Comparison of ENCODE assay signal across 2 cellular contexts in the genomic region with DNA sequence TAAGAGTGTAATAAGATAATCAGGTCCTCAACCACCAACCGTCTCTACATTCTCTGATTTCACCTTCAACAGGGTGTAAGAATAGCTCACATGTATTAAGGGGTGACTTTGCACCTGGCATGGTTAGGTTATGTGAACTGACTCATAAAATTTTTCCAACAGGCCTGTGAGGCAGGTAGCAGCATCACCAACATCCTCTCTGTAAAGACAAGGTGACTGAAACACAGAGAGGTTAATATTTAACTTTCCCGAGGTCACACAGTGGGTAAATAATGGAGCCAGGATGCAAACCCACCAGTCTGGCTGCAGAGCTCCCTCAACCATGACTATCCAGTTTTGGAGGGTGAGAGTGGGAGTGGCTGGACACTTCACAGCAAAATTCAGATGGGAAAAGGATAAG.
TF ChIP-seq lines count a peak whose summit lies in the region.

No MANE protein-coding gene starts in this region.

TF ChIP-seq in A549, 52 proteins besides CTCF, POLR2A, EP300 and RAD21 (continued from another document):
- TF ChIP-seq ELK1 (IDR thresholded peaks at IDR 0.05; ENCODE audit: low read depth, low read length) (no peak), CHD2 (IDR thresholded peaks at IDR 0.05; ENCODE audit: low read length, partially characterized antibody) (no peak), PBX3 (IDR thresholded peaks at IDR 0.05) (no peak), ZFP36 (IDR thresholded peaks at IDR 0.05; ENCODE audit: borderline replicate concordance, partially characterized antibody) (no peak), MAX (IDR thresholded peaks at IDR 0.05) (no peak)
- TF ChIP-seq, protein P1, sequence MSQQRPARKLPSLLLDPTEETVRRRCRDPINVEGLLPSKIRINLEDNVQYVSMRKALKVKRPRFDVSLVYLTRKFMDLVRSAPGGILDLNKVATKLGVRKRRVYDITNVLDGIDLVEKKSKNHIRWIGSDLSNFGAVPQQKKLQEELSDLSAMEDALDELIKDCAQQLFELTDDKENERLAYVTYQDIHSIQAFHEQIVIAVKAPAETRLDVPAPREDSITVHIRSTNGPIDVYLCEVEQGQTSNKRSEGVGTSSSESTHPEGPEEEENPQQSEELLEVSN (IDR thresholded peaks at IDR 0.05; ENCODE audit: borderline replicate concordance, low read depth) = no peak

TF ChIP-seq in HCT116, 20 proteins besides CTCF, POLR2A, EP300 and RAD21 (continued from another document):
- TF ChIP-seq, protein P2, sequence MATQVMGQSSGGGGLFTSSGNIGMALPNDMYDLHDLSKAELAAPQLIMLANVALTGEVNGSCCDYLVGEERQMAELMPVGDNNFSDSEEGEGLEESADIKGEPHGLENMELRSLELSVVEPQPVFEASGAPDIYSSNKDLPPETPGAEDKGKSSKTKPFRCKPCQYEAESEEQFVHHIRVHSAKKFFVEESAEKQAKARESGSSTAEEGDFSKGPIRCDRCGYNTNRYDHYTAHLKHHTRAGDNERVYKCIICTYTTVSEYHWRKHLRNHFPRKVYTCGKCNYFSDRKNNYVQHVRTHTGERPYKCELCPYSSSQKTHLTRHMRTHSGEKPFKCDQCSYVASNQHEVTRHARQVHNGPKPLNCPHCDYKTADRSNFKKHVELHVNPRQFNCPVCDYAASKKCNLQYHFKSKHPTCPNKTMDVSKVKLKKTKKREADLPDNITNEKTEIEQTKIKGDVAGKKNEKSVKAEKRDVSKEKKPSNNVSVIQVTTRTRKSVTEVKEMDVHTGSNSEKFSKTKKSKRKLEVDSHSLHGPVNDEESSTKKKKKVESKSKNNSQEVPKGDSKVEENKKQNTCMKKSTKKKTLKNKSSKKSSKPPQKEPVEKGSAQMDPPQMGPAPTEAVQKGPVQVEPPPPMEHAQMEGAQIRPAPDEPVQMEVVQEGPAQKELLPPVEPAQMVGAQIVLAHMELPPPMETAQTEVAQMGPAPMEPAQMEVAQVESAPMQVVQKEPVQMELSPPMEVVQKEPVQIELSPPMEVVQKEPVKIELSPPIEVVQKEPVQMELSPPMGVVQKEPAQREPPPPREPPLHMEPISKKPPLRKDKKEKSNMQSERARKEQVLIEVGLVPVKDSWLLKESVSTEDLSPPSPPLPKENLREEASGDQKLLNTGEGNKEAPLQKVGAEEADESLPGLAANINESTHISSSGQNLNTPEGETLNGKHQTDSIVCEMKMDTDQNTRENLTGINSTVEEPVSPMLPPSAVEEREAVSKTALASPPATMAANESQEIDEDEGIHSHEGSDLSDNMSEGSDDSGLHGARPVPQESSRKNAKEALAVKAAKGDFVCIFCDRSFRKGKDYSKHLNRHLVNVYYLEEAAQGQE (IDR thresholded peaks at IDR 0.05; ENCODE audit: low read depth) = no peak
- TF ChIP-seq ZFX (IDR thresholded peaks at IDR 0.05) = no peak
- TF ChIP-seq SP1 (IDR thresholded peaks at IDR 0.05; ENCODE audit: low read depth) = no peak
- TF ChIP-seq, protein P3, sequence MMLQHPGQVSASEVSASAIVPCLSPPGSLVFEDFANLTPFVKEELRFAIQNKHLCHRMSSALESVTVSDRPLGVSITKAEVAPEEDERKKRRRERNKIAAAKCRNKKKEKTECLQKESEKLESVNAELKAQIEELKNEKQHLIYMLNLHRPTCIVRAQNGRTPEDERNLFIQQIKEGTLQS (IDR thresholded peaks at IDR 0.05) = no peak
- TF ChIP-seq TCF7L2 (IDR thresholded peaks at IDR 0.05; ENCODE audit: borderline replicate concordance, extremely low read depth, insufficient read depth, insufficient read length) = no peak
- TF ChIP-seq YY1 (IDR thresholded peaks at IDR 0.05; ENCODE audit: extremely low read depth, insufficient replicate concordance, low read depth, low read length) = no peak
- no peak for TF ChIP-seq ELF1 (IDR thresholded peaks at IDR 0.05; ENCODE audit: borderline replicate concordance, low read depth)
- no peak for TF ChIP-seq POLR2AphosphoS5 (IDR thresholded peaks at IDR 0.05; ENCODE audit: low read depth, low read length)
- no peak for TF ChIP-seq EGR1 (IDR thresholded peaks at IDR 0.05; ENCODE audit: low read depth)
TF ChIP-seq in HCT116: peak in this region for 0.
